Comparison of ENCODE assay signal across 27 cellular contexts in genomic region chr17:1329745-1330343, GRCh38. TPM values are rescaled to one million over a fixed set of nuclear protein-coding genes. Genes with fewer than 3 reads are reported as not detected.
"Had no signal": no experiment of that assay in that cellular context is flagged by ENCODE, and none has a peak within 500 bp of the region (broad histone marks: within the 10 kb centered on the region; RNA-seq: fewer than 3 reads in every experiment).

No MANE protein-coding gene starts in this region.

- DNase-seq: effector CD4-positive, alpha-beta T cell; foreskin fibroblast; gastrocnemius medialis; kidney; mesenchymal stem cell; midbrain; naive thymus-derived CD4-positive, alpha-beta T cell; psoas muscle; right cardiac atrium; spleen; stimulated activated CD4-positive, alpha-beta T cell treated with anti-CD3 and anti-CD28 coated beads, Interleukin-4, amount 100 ng/mL, for 4 hours; thyroid gland; trophoblast cell had no signal

- H3K9me3 ChIP-seq: gastrocnemius medialis, psoas muscle, spleen, thyroid gland had no signal

- H3K27me3 ChIP-seq: dorsolateral prefrontal cortex, gastrocnemius medialis, neural progenitor cell, thyroid gland had no signal

- H3K4me1 ChIP-seq: gastrocnemius medialis, neural progenitor cell had no signal

- H3K9ac ChIP-seq: neural progenitor cell had no signal

- H3K36me3 ChIP-seq: gastrocnemius medialis, neural progenitor cell, spleen, thyroid gland had no signal

- H3K4me3 ChIP-seq: dorsolateral prefrontal cortex, gastrocnemius medialis, neural progenitor cell, psoas muscle, skin epidermis, spleen, thyroid gland had no signal

- ATAC-seq: gastrocnemius medialis; left lobe of liver; naive thymus-derived CD4-positive, alpha-beta T cell; psoas muscle; right cardiac atrium; stimulated activated memory B cell treated with anti-CD40 and anti-IgM and Interleukin-4, amounts not matched to agents 10 μg/mL and 1 μg/mL and 100 μg/mL, for 72 hours had no signal

- H3K27ac ChIP-seq: dorsolateral prefrontal cortex, gastrocnemius medialis, neural progenitor cell, psoas muscle, skin epidermis, spleen, thyroid gland had no signal

RNA-seq across cellular contexts. Expression of gene TRARG1, which starts 50.4 kb away (rescaled TPM):
- total RNA-seq: glomerular endothelial cell, kidney, left lobe of liver, liver, lung microvascular endothelial cell, mucosa of gallbladder, osteocyte, renal cortical epithelial cell, spleen, temporal lobe, urinary bladder had no signal

RNA-seq across cellular contexts. Expression of gene BHLHA9, which starts 59.6 kb away (rescaled TPM):
- total RNA-seq: gastrocnemius medialis; glomerular endothelial cell; kidney; liver; lung microvascular endothelial cell; mucosa of gallbladder; naive thymus-derived CD4-positive, alpha-beta T cell; osteocyte; psoas muscle; renal cortical epithelial cell; right cardiac atrium; spleen; subcutaneous adipose tissue; thyroid gland; urinary bladder had no signal
